In the genomic region with DNA sequence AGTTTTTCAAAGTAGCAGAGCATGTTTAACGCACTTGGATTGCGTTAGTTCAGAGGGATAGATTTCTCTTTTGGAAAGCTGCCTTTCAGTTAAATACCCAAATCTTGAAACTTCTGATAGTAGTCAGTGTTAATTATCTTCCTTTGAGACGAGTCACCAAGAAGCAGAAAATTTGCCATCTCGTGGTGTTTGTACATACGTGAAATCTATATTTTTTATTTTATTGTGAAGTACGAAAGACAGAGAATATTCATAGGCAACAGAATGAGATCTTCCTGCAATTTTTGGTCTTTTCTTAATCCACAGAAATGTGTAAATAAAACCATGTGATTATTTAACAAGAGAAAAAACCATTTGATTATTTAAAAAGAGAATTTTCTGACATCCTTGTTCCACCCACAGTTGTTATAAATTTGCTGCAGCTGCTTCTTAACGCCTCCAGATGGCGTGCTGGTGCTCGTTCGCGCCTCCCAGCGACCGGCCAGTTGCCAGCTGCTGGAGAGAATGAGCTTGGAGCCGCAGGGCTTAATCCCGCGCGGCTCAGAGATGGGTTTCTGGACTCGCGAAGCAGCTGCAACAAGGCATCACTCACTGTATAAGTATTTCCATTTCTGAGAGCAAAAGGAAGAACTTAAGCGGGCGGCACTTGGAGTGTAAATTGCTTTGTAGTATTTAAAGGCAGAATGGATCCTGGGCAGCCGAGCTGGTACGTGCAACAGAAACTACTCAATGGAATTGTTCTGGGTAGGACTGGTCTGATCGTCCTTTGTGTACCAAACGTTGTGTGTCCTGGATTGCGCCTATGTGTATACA, we compare ENCODE assay signal across 8 cellular contexts. TPM values are rescaled to one million over a fixed set of nuclear protein-coding genes. Genes with fewer than 3 reads are reported as not detected.
DNase-seq lines count a peak whose midpoint lies in the region; ATAC-seq and TF ChIP-seq lines count a peak whose summit lies in the region.

No MANE protein-coding gene starts in this region.

- H3K36me3 ChIP-seq in GM06990 (ENCODE audit: control insufficient read depth, insufficient read depth, low read length) (no peaks in the 10 kb centered on the region), adrenal gland (replicated peaks in 1 of 2) (no peaks in the 10 kb centered on the region)

- H3K4me1 ChIP-seq in adrenal gland (replicated peaks in 1 of 2) = peaks cover 0 to 4% of the 10 kb centered on the region in 2 donors

- H3K9me3 ChIP-seq in adrenal gland (replicated peaks in 1 of 3) = no peaks in the 10 kb centered on the region

- TF ChIP-seq CTCF in GM06990 (IDR thresholded peaks at IDR 0.05; ENCODE audit: insufficient read depth, low read length, poor library complexity, severe bottlenecking) (peak; percentile 98), adrenal gland (IDR thresholded peaks at IDR 0.05) (peak; percentile 47 to 83 (median 60))

- H3K27me3 ChIP-seq in GM06990 (replicated peaks; ENCODE audit: control insufficient read depth, insufficient read depth, low read length) = no peaks in the 10 kb centered on the region
- peaks cover 19% of the 10 kb centered on the region for H3K27me3 ChIP-seq in adrenal gland

- no peak for TF ChIP-seq POLR2A in adrenal gland (IDR thresholded peaks at IDR 0.05)

- DNase-seq in GM06990 (ENCODE audit: extremely low read depth, insufficient read length) (peak; percentile 47), HUDEP-2 (lab: John Stamatoyannopoulos, UW; ENCODE audit: unreplicated experiment in 76 of 76) (peak in 44 of 76 experiments; percentile 0 to 49 (median 14)), NOMO-1 treated with DMSO at 0.1 percent for 48 hours (lab: John Stamatoyannopoulos, UW; ENCODE audit: unreplicated experiment) (peak; percentile 62), adrenal gland (peak; percentile 67 to 86 (median 76)), left ventricle myocardium superior (peak; percentile 85), putamen (ENCODE audit: low spot score) (peak; percentile 87), HuH-7.5 (ENCODE audit: low spot score) (no peak)

- ATAC-seq in GM21717 (IDR thresholded peaks at IDR 0.05; ENCODE audit: unreplicated experiment) = peak; percentile 97
- peak; percentile 82 for ATAC-seq in left ventricle myocardium superior

- intact Hi-C loops in adrenal gland (cut with DNase I) = no loop called here
- intact Hi-C loops in left ventricle myocardium superior (cut with micrococcal nuclease) = no loop called here

- H3K4me3 ChIP-seq in GM06990 (replicated peaks; ENCODE audit: low read depth, low read length) (no peak overlapping the region), adrenal gland (peak overlapping the region in 1 of 4 donors; percentile 45)

- no peak overlapping the region for H3K27ac ChIP-seq in adrenal gland

- 19 to 20% (median 20%) methylated on average over 25 to 26 of the region's 26 CpGs for WGBS in adrenal gland, 4 donors

RNA-seq across cellular contexts. Expression of a gene that starts 10.5 kb away (rescaled TPM):
- under 1 TPM in 1 of 8 donors, not detected in 7; 0.14 TPM for total RNA-seq in adrenal gland
- polyA plus RNA-seq in adrenal gland = under 1 TPM in 2 of 3 donors, not detected in 1; 0.03 to 0.05 TPM
- not detected for total RNA-seq in left ventricle myocardium superior
